Comparison of ENCODE assay signal across 8 cellular contexts in genomic region chr4:186021461-186022167, GRCh38. TPM values are rescaled to one million over a fixed set of nuclear protein-coding genes. Genes with fewer than 3 reads are reported as not detected.
DNase-seq lines count a peak whose midpoint lies in the region; ATAC-seq and TF ChIP-seq lines count a peak whose summit lies in the region.

No MANE protein-coding gene starts in this region.

- H3K79me2 ChIP-seq in OCI-LY1 (ENCODE audit: insufficient read depth, low read length) (no peaks in the 10 kb centered on the region), neural cell (replicated peaks; ENCODE audit: insufficient read depth, low read length) (no peaks in the 10 kb centered on the region)

- no peaks in the 10 kb centered on the region; the same call in 1 of the 2 replicates for H3K36me3 ChIP-seq in OCI-LY1 (ENCODE audit: insufficient read depth, low read length)
- no peaks in the 10 kb centered on the region for H3K36me3 ChIP-seq in neural cell (ENCODE audit: insufficient read depth, low read length)

- H3K27ac Mint-ChIP-seq in CD14-positive monocyte: no peak overlapping the region

- H4K20me1 ChIP-seq in OCI-LY1 (ENCODE audit: insufficient read depth, low read length) (no peaks in the 10 kb centered on the region), neural cell (ENCODE audit: insufficient read depth) (no peaks in the 10 kb centered on the region)

- TF ChIP-seq CTCF in OCI-LY1 (IDR thresholded peaks at IDR 0.05; ENCODE audit: low read length) (peak; percentile 71), epithelial cell of proximal tubule (conservative IDR thresholded peaks at IDR 0.05; ENCODE audit: low read depth, low read length) (peak; percentile 99), neural cell (IDR thresholded peaks at IDR 0.05; ENCODE audit: poor library complexity, severe bottlenecking) (peak; percentile 98), CD14-positive monocyte (IDR thresholded peaks at IDR 0.05) (no peak)

- H3K4me1 Mint-ChIP-seq in CD14-positive monocyte: no peaks in the 10 kb centered on the region

- H3K4me3 Mint-ChIP-seq in CD14-positive monocyte: no peak overlapping the region

- H3K4me3 ChIP-seq in OCI-LY1 (ENCODE audit: low read depth, low read length, poor library complexity, severe bottlenecking) (no peak overlapping the region), epithelial cell of proximal tubule (ENCODE audit: low read depth, low read length) (no peak overlapping the region), neural cell (ENCODE audit: low read length) (no peak overlapping the region)

- H3K9ac ChIP-seq in OCI-LY1 (ENCODE audit: low read length) (no peak overlapping the region), neural cell (ENCODE audit: low read length) (no peak overlapping the region)

- H3F3A ChIP-seq in OCI-LY1 (ENCODE audit: insufficient read depth, low read length) (no peaks in the 10 kb centered on the region), neural cell (ENCODE audit: insufficient read depth, low read length, poor library complexity, severe bottlenecking) (no peaks in the 10 kb centered on the region)

- DNase-seq in epithelial cell of proximal tubule (ENCODE audit: low read depth) (no peak), CD14-positive monocyte (ENCODE audit: low spot score) (no peak)
- DNase-seq in effector CD4-positive, alpha-beta T cell: no peak

- ATAC-seq in GM18907 (IDR thresholded peaks at IDR 0.05; ENCODE audit: unreplicated experiment): peak; percentile 54
- ATAC-seq in GM21723 (IDR thresholded peaks at IDR 0.05; ENCODE audit: unreplicated experiment): no peak
- ATAC-seq in GM21825 (IDR thresholded peaks at IDR 0.05; ENCODE audit: unreplicated experiment): no peak

- intact Hi-C loops in CD14-positive monocyte (cut with micrococcal nuclease): no loop called here

- H3K4me2 ChIP-seq in OCI-LY1 (ENCODE audit: low read length) (no peak overlapping the region), neural cell (ENCODE audit: low read length) (no peak overlapping the region)

- H3K9me2 ChIP-seq in OCI-LY1 (ENCODE audit: low read depth, low read length): no peaks in the 10 kb centered on the region
- H3K9me2 ChIP-seq in neural cell (ENCODE audit: insufficient read depth, low read length): no peaks in the 10 kb centered on the region

- peaks cover 5 to 14% (median 7%) of the 10 kb centered on the region in 3 donors for H3K27me3 Mint-ChIP-seq in CD14-positive monocyte (ENCODE audit: low read depth in 3 of 3)

- H3K4me1 ChIP-seq in OCI-LY1 (ENCODE audit: insufficient read depth, low read length, severe bottlenecking): peaks cover 6% of the 10 kb centered on the region

- H2AFZ ChIP-seq in OCI-LY1 (ENCODE audit: low read length): no peak overlapping the region
- no peak overlapping the region for H2AFZ ChIP-seq in neural cell (ENCODE audit: low read depth, low read length)

- H3K27me3 ChIP-seq in OCI-LY1 (ENCODE audit: insufficient read depth, low read length): no peaks in the 10 kb centered on the region
- no peaks in the 10 kb centered on the region for H3K27me3 ChIP-seq in neural cell (ENCODE audit: insufficient read depth, low read depth, low read length)

- no peak overlapping the region for H3K27ac ChIP-seq in OCI-LY1 (ENCODE audit: low read depth, low read length, poor library complexity, severe bottlenecking)
- H3K27ac ChIP-seq in neural cell (ENCODE audit: low read length): no peak overlapping the region

- TF ChIP-seq RAD21 in neural cell (conservative IDR thresholded peaks at IDR 0.05): peak; percentile 99

- H3K9me3 ChIP-seq in OCI-LY1 (ENCODE audit: low read length) (no peaks in the 10 kb centered on the region; the same call in 1 of the 2 replicates), neural cell (ENCODE audit: low read length) (no peaks in the 10 kb centered on the region)

- peaks cover 0 to 1% (median 0%) of the 10 kb centered on the region in 7 donors for H3K9me3 Mint-ChIP-seq in CD14-positive monocyte

- TF ChIP-seq EP300 in neural cell (conservative IDR thresholded peaks at IDR 0.05; ENCODE audit: poor library complexity, severe bottlenecking): no peak

- no peaks in the 10 kb centered on the region for H3K36me3 Mint-ChIP-seq in CD14-positive monocyte

TF ChIP-seq in neural cell, 6 proteins besides CTCF, POLR2A, EP300 and RAD21:
- TF ChIP-seq EZH2 (IDR thresholded peaks at IDR 0.05; ENCODE audit: borderline replicate concordance, insufficient read depth, low read length, poor library complexity, severe bottlenecking) (no peak), SMC3 (conservative IDR thresholded peaks at IDR 0.05; ENCODE audit: poor library complexity) (peak; percentile 93)

RNA-seq across cellular contexts. Expression of gene TLR3, which starts 47.3 kb away (rescaled TPM):
- 4.7 and 5.5 TPM in 2 replicates for total RNA-seq in epithelial cell of proximal tubule
- polyA plus RNA-seq in neural cell (not detected in 2 replicates), CD14-positive monocyte (under 1 TPM in 1 of 2 donors, not detected in 1; 0.09 TPM)
- polyA minus RNA-seq in neural cell: not detected in 2 replicates
